8 cellular contexts compared by ENCODE assay signal in the genomic region with DNA sequence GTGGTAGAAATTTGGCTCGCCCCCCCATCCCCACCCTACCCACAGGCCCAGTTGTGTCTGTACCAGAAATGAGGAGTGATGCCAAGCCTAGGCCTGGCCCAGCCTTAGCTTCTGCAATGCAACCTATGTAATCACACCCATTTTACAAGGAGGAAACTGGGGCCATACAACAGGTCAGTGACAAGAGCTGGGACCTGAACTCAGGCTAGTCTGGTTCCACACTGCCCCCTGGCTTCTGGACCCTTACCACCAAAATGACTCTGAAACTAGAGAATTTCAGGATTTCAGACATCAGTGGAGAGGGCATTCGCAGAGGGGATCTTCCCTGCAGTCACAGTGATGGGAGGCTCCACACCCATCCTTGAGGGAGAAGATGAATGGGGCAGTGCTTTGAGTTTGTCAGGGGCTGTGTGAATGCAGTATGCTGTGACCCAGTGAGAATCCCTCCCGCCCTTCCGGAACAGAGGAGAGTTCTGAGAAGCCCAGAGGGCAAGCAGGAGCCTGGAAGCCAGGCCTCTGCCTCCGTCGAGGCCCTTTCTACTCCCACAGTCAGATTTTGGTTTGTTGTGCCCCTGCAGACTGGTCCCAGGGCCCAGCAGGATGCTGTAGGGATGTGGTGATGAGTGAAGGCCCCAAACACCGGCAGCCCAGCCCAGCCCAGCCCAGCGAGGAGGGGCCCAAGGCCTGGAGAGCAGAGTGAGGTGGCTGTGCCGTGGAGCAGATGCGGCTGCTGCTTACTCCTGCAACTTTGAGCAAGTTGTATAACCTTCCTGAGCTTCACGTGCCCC. TPM values are rescaled to one million over a fixed set of nuclear protein-coding genes. Genes with fewer than 3 reads are reported as not detected.
DNase-seq lines count a peak whose midpoint lies in the region; ATAC-seq and TF ChIP-seq lines count a peak whose summit lies in the region.

No MANE protein-coding gene starts in this region.

- no peak for TF ChIP-seq POLR2A in thyroid gland (IDR thresholded peaks at IDR 0.05)

- peak overlapping the region; percentile 24 for H3K9ac ChIP-seq in iPS-15b (ENCODE audit: low read depth, low read length)

- peaks cover 40% of the 10 kb centered on the region for H3K4me1 Mint-ChIP-seq in activated CD4-positive, alpha-beta memory T cell treated with anti-CD3 and anti-CD28 coated beads, Interleukin-2, amount 10 ng/mL, durations not matched to agents 7 days and 5 days

- no peaks in the 10 kb centered on the region for H3K9me3 ChIP-seq in iPS-15b (ENCODE audit: control insufficient read depth, insufficient read depth, low read length)
- no peaks in the 10 kb centered on the region for H3K9me3 ChIP-seq in thyroid gland

- TF ChIP-seq CTCF in thyroid gland (IDR thresholded peaks at IDR 0.05) = peak in 4 of 6 experiments; percentile 6 to 22 (median 16)

- no peaks in the 10 kb centered on the region for H3K9me3 Mint-ChIP-seq in activated CD4-positive, alpha-beta memory T cell treated with anti-CD3 and anti-CD28 coated beads, Interleukin-2, amount 10 ng/mL, durations not matched to agents 7 days and 5 days

- H3K36me3 Mint-ChIP-seq in activated CD4-positive, alpha-beta memory T cell treated with anti-CD3 and anti-CD28 coated beads, Interleukin-2, amount 10 ng/mL, durations not matched to agents 7 days and 5 days (ENCODE audit: low read depth) = peaks cover 3% of the 10 kb centered on the region

- CTCF ChIA-PET in activated CD4-positive, alpha-beta memory T cell treated with anti-CD3 and anti-CD28 coated beads, Interleukin-2, amount 10 ng/mL, durations not matched to agents 7 days and 5 days (lab: Charles Lee) = interaction anchor here (0.6 to 2.6 kb wide), 12 partner anchors 13 to 1714 kb away, joined by 3 to 10 read pairs (median 4); no protein-coding TSS in a partner anchor

- H3K36me3 ChIP-seq in iPS-15b (ENCODE audit: control insufficient read depth, insufficient read depth, low read length) = peaks cover 19% of the 10 kb centered on the region
- peaks cover 12 to 17% of the 10 kb centered on the region in 2 donors for H3K36me3 ChIP-seq in thyroid gland

- peak overlapping the region; percentile 7 to 49 (median 44) for H3K27ac ChIP-seq in thyroid gland

- H3K4me3 Mint-ChIP-seq in activated CD4-positive, alpha-beta memory T cell treated with anti-CD3 and anti-CD28 coated beads, Interleukin-2, amount 10 ng/mL, durations not matched to agents 7 days and 5 days = no peak overlapping the region

- H3K4me1 ChIP-seq in iPS-15b (ENCODE audit: control insufficient read depth, insufficient read depth, low read length) (no peaks in the 10 kb centered on the region), thyroid gland (peaks cover 25 to 30% of the 10 kb centered on the region in 2 donors)

- WGBS in thyroid gland, 2 donors = 92 to 94% methylated on average over 7 to 9 of the region's 11 CpGs

- H3K27me3 ChIP-seq in iPS-15b (ENCODE audit: control insufficient read depth, insufficient read depth, low read length) (no peaks in the 10 kb centered on the region), thyroid gland (no peaks in the 10 kb centered on the region)

- ATAC-seq in Right ventricle myocardium inferior = peak; percentile 17

- no peaks in the 10 kb centered on the region for H3K27me3 Mint-ChIP-seq in activated CD4-positive, alpha-beta memory T cell treated with anti-CD3 and anti-CD28 coated beads, Interleukin-2, amount 10 ng/mL, durations not matched to agents 7 days and 5 days

- H3K27ac Mint-ChIP-seq in activated CD4-positive, alpha-beta memory T cell treated with anti-CD3 and anti-CD28 coated beads, Interleukin-2, amount 10 ng/mL, durations not matched to agents 7 days and 5 days = peak overlapping the region; percentile 34

- H3K4me3 ChIP-seq in iPS-15b (ENCODE audit: low read depth, low read length) = no peak overlapping the region
- no peak overlapping the region for H3K4me3 ChIP-seq in thyroid gland (replicated peaks in 1 of 3)

- intact Hi-C loops in Right ventricle myocardium inferior (cut with DNase I) = no loop called here
- intact Hi-C loops in cardiac septum (cut with DNase I) = no loop called here
- intact Hi-C loops in thyroid gland (cut with DNase I) = no loop called here

- POLR2A ChIA-PET in activated CD4-positive, alpha-beta memory T cell treated with anti-CD3 and anti-CD28 coated beads, Interleukin-2, amount 10 ng/mL, durations not matched to agents 7 days and 5 days (lab: Charles Lee) = interaction anchor here (1.4 to 2.5 kb wide), 6 partner anchors 13 to 112 kb away, joined by 4 to 20 read pairs (median 7); partner anchors contain the start of gene RAB5IF

- DNase-seq in Right ventricle myocardium inferior (ENCODE audit: missing footprints) (no peak), cardiac septum (ENCODE audit: low spot score) (no peak), thyroid gland (no peak), NCI-H446 treated with DMSO at 0.1 percent for 48 hours (lab: John Stamatoyannopoulos, UW) (no peak), CD1c-positive myeloid dendritic cell (ENCODE audit: extremely low spot score) (no peak)
- peak; percentile 35 for DNase-seq in activated CD4-positive, alpha-beta memory T cell treated with anti-CD3 and anti-CD28 coated beads, Interleukin-2, amount 10 ng/mL, durations not matched to agents 7 days and 5 days
- DNase-seq in activated CD4-positive, CD25-positive, alpha-beta regulatory T cell treated with anti-CD3 and anti-CD28 coated beads, Interleukin-2, amount 50 U/mL, for 72 hours = no peak

RNA-seq across cellular contexts. Expression of gene MYL9, which starts 48.1 kb away (rescaled TPM):
- 1,923 TPM for total RNA-seq in Right ventricle myocardium inferior
- total RNA-seq in cardiac septum = 2,307 TPM
- 1 to 10 TPM; 1.1 to 1.7 TPM for total RNA-seq in activated CD4-positive, alpha-beta memory T cell treated with anti-CD3 and anti-CD28 coated beads, Interleukin-2, amount 10 ng/mL, durations not matched to agents 7 days and 5 days
- 100 to 1,000 TPM in 1 of 4 donors, 10 to 100 TPM in 3; 60.9 to 161 (median 80.3) TPM for total RNA-seq in thyroid gland

Comparison
In these comparisons a context has a peak if more than half of its experiments do, and no peak if none do; other contexts are left out.
1. RNA of gene MYL9, which starts 48.1 kb away (total RNA-seq): 2,307 TPM in cardiac septum (single experiment), 1,923 TPM in Right ventricle myocardium inferior (single experiment) and 60.9 to 161 TPM in thyroid gland; 1.1 to 1.7 TPM in activated CD4-positive, alpha-beta memory T cell treated with anti-CD3 and anti-CD28 coated beads, Interleukin-2, amount 10 ng/mL, durations not matched to agents 7 days and 5 days; every median in the first group is over 10 times any median in the second.